9 cellular contexts compared by ENCODE assay signal in the genomic region with DNA sequence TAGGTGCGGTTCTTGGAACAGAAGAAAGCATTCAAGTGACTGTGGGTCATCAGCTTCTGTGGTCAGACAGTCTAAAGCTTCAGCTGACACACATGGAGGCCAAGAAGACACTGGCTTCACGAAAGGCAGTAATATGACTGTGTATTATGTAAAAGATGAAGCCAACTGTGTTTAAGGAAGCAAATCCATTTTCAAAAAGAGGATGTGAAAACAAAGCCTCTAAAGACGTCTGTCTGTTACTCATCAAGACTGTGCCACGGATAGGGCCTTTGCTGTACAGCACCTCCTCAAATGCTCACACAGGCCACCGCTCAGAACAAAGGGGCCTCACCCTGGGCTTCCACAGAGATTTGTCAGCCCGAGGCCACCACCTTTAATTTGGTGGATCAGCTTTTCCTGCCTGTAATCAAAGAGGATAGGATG. TPM values are rescaled to one million over a fixed set of nuclear protein-coding genes. Genes with fewer than 3 reads are reported as not detected.
DNase-seq lines count a peak whose midpoint lies in the region; ATAC-seq and TF ChIP-seq lines count a peak whose summit lies in the region.
"Had no signal": no experiment of that assay in that cellular context is flagged by ENCODE, and none has a peak within 500 bp of the region (broad histone marks: within the 10 kb centered on the region; RNA-seq: fewer than 3 reads in every experiment).

No MANE protein-coding gene starts in this region.

- no peaks in the 10 kb centered on the region for H4K20me1 ChIP-seq in mammary epithelial cell (ENCODE audit: insufficient read depth, low read length)

- H3K27me3 ChIP-seq in mammary epithelial cell (ENCODE audit: insufficient read depth, low read length) (no peaks in the 10 kb centered on the region), breast epithelium (no peaks in the 10 kb centered on the region), tibial nerve (no peaks in the 10 kb centered on the region), H7 (ENCODE audit: control insufficient read depth, insufficient read depth, low read length) (no peaks in the 10 kb centered on the region)

- H3K9ac ChIP-seq in mammary epithelial cell (ENCODE audit: insufficient read depth, low read length): no peak overlapping the region

- WGBS in mammary epithelial cell (ENCODE audit: low coverage, missing lambda C conversion rate): 83% methylated on average over 6 of the region's 6 CpGs
- WGBS in tibial nerve, 2 donors: 59 to 66% methylated on average over 6 of the region's 6 CpGs

- TF ChIP-seq CTCF in mammary epithelial cell (conservative IDR thresholded peaks at IDR 0.05 in 1 of 2, IDR thresholded peaks at IDR 0.05 in 1 of 2; ENCODE audit: extremely low read depth in 1 of 2, insufficient read depth in 1 of 2, low read depth in 1 of 2, low read length in 2 of 2) (no peak), breast epithelium (IDR thresholded peaks at IDR 0.05) (no peak), tibial nerve (IDR thresholded peaks at IDR 0.05) (no peak)

- no peak overlapping the region for H3K4me2 ChIP-seq in mammary epithelial cell (ENCODE audit: insufficient read depth, low read depth, low read length)
- H3K4me2 ChIP-seq: A549 had no signal

- TF ChIP-seq EP300 in tibial nerve (IDR thresholded peaks at IDR 0.05): peak; percentile 61 to 62

- no peaks in the 10 kb centered on the region for H3K79me2 ChIP-seq in mammary epithelial cell (ENCODE audit: insufficient read depth, low read length)

- intact Hi-C loops in mammary epithelial cell (cut with micrococcal nuclease): no loop called here
- intact Hi-C loops in breast epithelium (cut with DNase I; ENCODE audit: low total_unique reads): no loop called here

- H3K9me3 ChIP-seq in mammary epithelial cell (replicated peaks; ENCODE audit: insufficient read depth, low read length): no peaks in the 10 kb centered on the region
- H3K9me3 ChIP-seq in breast epithelium: no peaks in the 10 kb centered on the region
- no peaks in the 10 kb centered on the region for H3K9me3 ChIP-seq in tibial nerve
- H3K9me3 ChIP-seq: A549 had no signal

- no peak for TF ChIP-seq POLR2A in breast epithelium (IDR thresholded peaks at IDR 0.05)
- no peak for TF ChIP-seq POLR2A in tibial nerve (IDR thresholded peaks at IDR 0.05)

- BruUV-seq in mammary epithelial cell (replicated peaks; lab: Mats Ljungman, UMichigan): no TSS peak

- CTCF ChIA-PET in mammary epithelial cell (lab: Charles Lee; ENCODE audit: low non-redundant PET): no interaction called here

- in situ Hi-C loops in mammary epithelial cell (cut with MboI; ENCODE audit: low sequenced_read_pairs in 2 of 2): no loop called here

- H3K4me1 ChIP-seq in mammary epithelial cell (ENCODE audit: insufficient read depth, low read length) (peaks cover 15% of the 10 kb centered on the region), breast epithelium (no peaks in the 10 kb centered on the region), tibial nerve (no peaks in the 10 kb centered on the region)
- H3K4me1 ChIP-seq: A549 had no signal

- no peaks in the 10 kb centered on the region for H3K36me3 ChIP-seq in mammary epithelial cell (ENCODE audit: insufficient read depth, low read length)
- no peaks in the 10 kb centered on the region for H3K36me3 ChIP-seq in breast epithelium
- H3K36me3 ChIP-seq in tibial nerve: no peaks in the 10 kb centered on the region
- H3K36me3 ChIP-seq in H7 (replicated peaks; ENCODE audit: control insufficient read depth, insufficient read depth, low read length): no peaks in the 10 kb centered on the region

- ATAC-seq in HG03066 (IDR thresholded peaks at IDR 0.05; ENCODE audit: low read depth, unreplicated experiment): peak; percentile 90
- ATAC-seq: A549 had no signal

- no peak overlapping the region for H2AFZ ChIP-seq in mammary epithelial cell (ENCODE audit: low read depth, low read length)

- H3K27ac ChIP-seq in mammary epithelial cell (ENCODE audit: insufficient read depth, low read depth, low read length) (no peak overlapping the region), breast epithelium (no peak overlapping the region), tibial nerve (peak overlapping the region in 1 of 4 donors; percentile 45)
- H3K27ac ChIP-seq: A549 had no signal

- DNase-seq in mammary epithelial cell (peak; percentile 66), breast epithelium (ENCODE audit: low spot score in 2 of 2) (no peak), SKM-1 treated with dmso at 0.1 percent for 144 hours (lab: John Stamatoyannopoulos, UW; ENCODE audit: unreplicated experiment) (peak; percentile 90), tibial nerve (ENCODE audit: low spot score in 2 of 2) (peak in 1 of 2 donors; percentile 14), H7 (no peak), HuH-7 (ENCODE audit: low spot score) (no peak), GOT3 (lab: John Stamatoyannopoulos, UW) (no peak)

- dilution Hi-C loops in mammary epithelial cell (cut with HindIII; ENCODE audit: low sequenced_read_pairs): no loop called here

- no peak overlapping the region for H3K4me3 ChIP-seq in mammary epithelial cell (replicated peaks in 1 of 3; ENCODE audit: insufficient read depth in 1 of 3, low read depth in 2 of 3, low read length in 3 of 3)
- no peak overlapping the region for H3K4me3 ChIP-seq in breast epithelium
- H3K4me3 ChIP-seq in tibial nerve: no peak overlapping the region
- H3K4me3 ChIP-seq in H7 (ENCODE audit: insufficient read depth, low read depth, low read length): no peak overlapping the region
- H3K4me3 ChIP-seq: A549 had no signal

RNA-seq across cellular contexts. Expression of gene TMEM163, which starts 21.1 kb away (rescaled TPM):
- total RNA-seq in mammary epithelial cell: not detected
- 0.14 TPM for polyA plus RNA-seq in mammary epithelial cell
- not detected for polyA minus RNA-seq in mammary epithelial cell
- total RNA-seq in breast epithelium: 1 to 10 TPM in 1 of 3 donors, under 1 TPM in 2; 0.32 to 1.5 (median 0.66) TPM
- total RNA-seq in tibial nerve: not detected
- total RNA-seq in H7 (2014; rRNA removed; shearing (Covaris generic)): 0.14 and 0.26 TPM in 2 replicates
- polyA plus RNA-seq: A549 had no signal

Comparison
In these comparisons a context has a peak if more than half of its experiments do, and no peak if none do; other contexts are left out.
1. DNase-seq: peak in mammary epithelial cell (single experiment) and SKM-1 treated with dmso at 0.1 percent for 144 hours (single experiment); none in breast epithelium (0 of 2), H7 (single experiment), HuH-7 (single experiment) and GOT3 (single experiment).